1 cellular context compared by ENCODE assay signal in genomic region chr1:46544561-46545240, GRCh38.
TF ChIP-seq lines count a peak whose summit lies in the region.

No MANE protein-coding gene starts in this region.

TF ChIP-seq in K562, 482 proteins besides CTCF, POLR2A, EP300 and RAD21 (continued from another document and continues in another):
- TF ChIP-seq ZHX1 (conservative IDR thresholded peaks at IDR 0.05; ENCODE audit: low read length), result no peak
- TF ChIP-seq ZNF311 (CRISPR knock-in tag; IDR thresholded peaks at IDR 0.05), result no peak
- no peak for TF ChIP-seq ILF3 (IDR thresholded peaks at IDR 0.05; ENCODE audit: borderline replicate concordance)
- TF ChIP-seq ZNF354B (CRISPR knock-in tag; IDR thresholded peaks at IDR 0.05), result no peak
- no peak for TF ChIP-seq FOXJ3 (CRISPR knock-in tag; IDR thresholded peaks at IDR 0.05)
- no peak for TF ChIP-seq ZFPM2 (CRISPR knock-in tag; IDR thresholded peaks at IDR 0.05)
- no peak for TF ChIP-seq SETDB1 (IDR thresholded peaks at IDR 0.05; ENCODE audit: low read length)
- TF ChIP-seq SMAD3 (CRISPR knock-in tag; conservative IDR thresholded peaks at IDR 0.05), result peak; percentile 88
- no peak for TF ChIP-seq HDAC8 (tag; IDR thresholded peaks at IDR 0.05)
- TF ChIP-seq, protein P1, sequence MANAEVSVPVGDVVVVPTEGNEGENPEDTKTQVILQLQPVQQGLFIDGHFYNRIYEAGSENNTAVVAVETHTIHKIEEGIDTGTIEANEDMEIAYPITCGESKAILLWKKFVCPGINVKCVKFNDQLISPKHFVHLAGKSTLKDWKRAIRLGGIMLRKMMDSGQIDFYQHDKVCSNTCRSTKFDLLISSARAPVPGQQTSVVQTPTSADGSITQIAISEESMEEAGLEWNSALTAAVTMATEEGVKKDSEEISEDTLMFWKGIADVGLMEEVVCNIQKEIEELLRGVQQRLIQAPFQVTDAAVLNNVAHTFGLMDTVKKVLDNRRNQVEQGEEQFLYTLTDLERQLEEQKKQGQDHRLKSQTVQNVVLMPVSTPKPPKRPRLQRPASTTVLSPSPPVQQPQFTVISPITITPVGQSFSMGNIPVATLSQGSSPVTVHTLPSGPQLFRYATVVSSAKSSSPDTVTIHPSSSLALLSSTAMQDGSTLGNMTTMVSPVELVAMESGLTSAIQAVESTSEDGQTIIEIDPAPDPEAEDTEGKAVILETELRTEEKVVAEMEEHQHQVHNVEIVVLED (CRISPR knock-in tag; IDR thresholded peaks at IDR 0.05), result no peak
- TF ChIP-seq PRMT5 (CRISPR knock-in tag; IDR thresholded peaks at IDR 0.05), result no peak
- no peak for TF ChIP-seq SRSF9 (IDR thresholded peaks at IDR 0.05; ENCODE audit: borderline replicate concordance, low read depth, low read length)
- peak; percentile 90 for TF ChIP-seq ZNF175 (CRISPR knock-in tag; IDR thresholded peaks at IDR 0.05; ENCODE audit: low read depth)
- no peak for TF ChIP-seq CEBPG (CRISPR knock-in tag; IDR thresholded peaks at IDR 0.05)
- TF ChIP-seq CEBPG (tag; conservative IDR thresholded peaks at IDR 0.05 in 1 of 2, IDR thresholded peaks at IDR 0.05 in 1 of 2), result no peak
- no peak for TF ChIP-seq MED1 (CRISPR knock-in tag; IDR thresholded peaks at IDR 0.05; ENCODE audit: borderline replicate concordance)
- TF ChIP-seq ZBED1 (IDR thresholded peaks at IDR 0.05), result peak; percentile 55; the same call in 1 of the 2 replicates
- TF ChIP-seq CCAR2 (IDR thresholded peaks at IDR 0.05; ENCODE audit: low read depth, low read length), result no peak
- no peak for TF ChIP-seq SIN3A (IDR thresholded peaks at IDR 0.05; ENCODE audit: borderline replicate concordance in 2 of 2, control insufficient read depth in 1 of 2, low read depth in 2 of 2, low read length in 2 of 2)
- no peak for TF ChIP-seq SRSF1 (IDR thresholded peaks at IDR 0.05; ENCODE audit: low read depth, low read length)
- TF ChIP-seq, protein P2, sequence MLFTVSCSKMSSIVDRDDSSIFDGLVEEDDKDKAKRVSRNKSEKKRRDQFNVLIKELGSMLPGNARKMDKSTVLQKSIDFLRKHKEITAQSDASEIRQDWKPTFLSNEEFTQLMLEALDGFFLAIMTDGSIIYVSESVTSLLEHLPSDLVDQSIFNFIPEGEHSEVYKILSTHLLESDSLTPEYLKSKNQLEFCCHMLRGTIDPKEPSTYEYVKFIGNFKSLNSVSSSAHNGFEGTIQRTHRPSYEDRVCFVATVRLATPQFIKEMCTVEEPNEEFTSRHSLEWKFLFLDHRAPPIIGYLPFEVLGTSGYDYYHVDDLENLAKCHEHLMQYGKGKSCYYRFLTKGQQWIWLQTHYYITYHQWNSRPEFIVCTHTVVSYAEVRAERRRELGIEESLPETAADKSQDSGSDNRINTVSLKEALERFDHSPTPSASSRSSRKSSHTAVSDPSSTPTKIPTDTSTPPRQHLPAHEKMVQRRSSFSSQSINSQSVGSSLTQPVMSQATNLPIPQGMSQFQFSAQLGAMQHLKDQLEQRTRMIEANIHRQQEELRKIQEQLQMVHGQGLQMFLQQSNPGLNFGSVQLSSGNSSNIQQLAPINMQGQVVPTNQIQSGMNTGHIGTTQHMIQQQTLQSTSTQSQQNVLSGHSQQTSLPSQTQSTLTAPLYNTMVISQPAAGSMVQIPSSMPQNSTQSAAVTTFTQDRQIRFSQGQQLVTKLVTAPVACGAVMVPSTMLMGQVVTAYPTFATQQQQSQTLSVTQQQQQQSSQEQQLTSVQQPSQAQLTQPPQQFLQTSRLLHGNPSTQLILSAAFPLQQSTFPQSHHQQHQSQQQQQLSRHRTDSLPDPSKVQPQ (CRISPR knock-in tag; IDR thresholded peaks at IDR 0.05; ENCODE audit: borderline replicate concordance), result 0 out of 2 replicates have a peak, but pooled peaks have one; percentile 70
- TF ChIP-seq, protein P3, sequence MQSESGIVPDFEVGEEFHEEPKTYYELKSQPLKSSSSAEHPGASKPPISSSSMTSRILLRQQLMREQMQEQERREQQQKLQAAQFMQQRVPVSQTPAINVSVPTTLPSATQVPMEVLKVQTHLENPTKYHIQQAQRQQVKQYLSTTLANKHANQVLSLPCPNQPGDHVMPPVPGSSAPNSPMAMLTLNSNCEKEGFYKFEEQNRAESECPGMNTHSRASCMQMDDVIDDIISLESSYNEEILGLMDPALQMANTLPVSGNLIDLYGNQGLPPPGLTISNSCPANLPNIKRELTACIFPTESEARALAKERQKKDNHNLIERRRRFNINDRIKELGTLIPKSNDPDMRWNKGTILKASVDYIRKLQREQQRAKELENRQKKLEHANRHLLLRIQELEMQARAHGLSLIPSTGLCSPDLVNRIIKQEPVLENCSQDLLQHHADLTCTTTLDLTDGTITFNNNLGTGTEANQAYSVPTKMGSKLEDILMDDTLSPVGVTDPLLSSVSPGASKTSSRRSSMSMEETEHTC (IDR thresholded peaks at IDR 0.05), result peak; percentile 95
- TF ChIP-seq NR2C2 (CRISPR knock-in tag; IDR thresholded peaks at IDR 0.05), result peak; percentile 55; the same call in 1 of the 2 replicates
- peak; percentile 26; the same call in 1 of the 2 replicates for TF ChIP-seq NR2C2 (tag; IDR thresholded peaks at IDR 0.05)
- TF ChIP-seq ZNF511 (CRISPR knock-in tag; IDR thresholded peaks at IDR 0.05), result no peak
- TF ChIP-seq KDM1A (IDR thresholded peaks at IDR 0.05), result peak; percentile 90 to 95
- no peak for TF ChIP-seq XRCC5 (IDR thresholded peaks at IDR 0.05; ENCODE audit: low read depth, low read length)
- no peak for TF ChIP-seq NFYB (IDR thresholded peaks at IDR 0.05; ENCODE audit: extremely low read depth, insufficient read length)
- TF ChIP-seq DIDO1 (tag; IDR thresholded peaks at IDR 0.05; ENCODE audit: low read depth), result 0 out of 2 replicates have a peak, but pooled peaks have one; percentile 35
- TF ChIP-seq ZNF778 (CRISPR knock-in tag; IDR thresholded peaks at IDR 0.05), result no peak
- TF ChIP-seq MAZ (CRISPR knock-in tag; conservative IDR thresholded peaks at IDR 0.05 in 1 of 2, IDR thresholded peaks at IDR 0.05 in 1 of 2), result peak; percentile 62 to 95
- peak; percentile 99 for TF ChIP-seq TCF3 (CRISPR knock-in tag; IDR thresholded peaks at IDR 0.05)
- no peak for TF ChIP-seq ZNF695 (CRISPR knock-in tag; IDR thresholded peaks at IDR 0.05)
- no peak for TF ChIP-seq RFX1 (IDR thresholded peaks at IDR 0.05)
- TF ChIP-seq, protein P4, sequence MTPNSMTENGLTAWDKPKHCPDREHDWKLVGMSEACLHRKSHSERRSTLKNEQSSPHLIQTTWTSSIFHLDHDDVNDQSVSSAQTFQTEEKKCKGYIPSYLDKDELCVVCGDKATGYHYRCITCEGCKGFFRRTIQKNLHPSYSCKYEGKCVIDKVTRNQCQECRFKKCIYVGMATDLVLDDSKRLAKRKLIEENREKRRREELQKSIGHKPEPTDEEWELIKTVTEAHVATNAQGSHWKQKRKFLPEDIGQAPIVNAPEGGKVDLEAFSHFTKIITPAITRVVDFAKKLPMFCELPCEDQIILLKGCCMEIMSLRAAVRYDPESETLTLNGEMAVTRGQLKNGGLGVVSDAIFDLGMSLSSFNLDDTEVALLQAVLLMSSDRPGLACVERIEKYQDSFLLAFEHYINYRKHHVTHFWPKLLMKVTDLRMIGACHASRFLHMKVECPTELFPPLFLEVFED (CRISPR knock-in tag; conservative IDR thresholded peaks at IDR 0.05), result peak; percentile 50; the same call in 1 of the 2 replicates
- TF ChIP-seq TCF7 (IDR thresholded peaks at IDR 0.05; ENCODE audit: borderline replicate concordance), result peak; percentile 78; the same call in 1 of the 2 replicates
- no peak for TF ChIP-seq ADNP (tag; IDR thresholded peaks at IDR 0.05)
- TF ChIP-seq, protein P5, sequence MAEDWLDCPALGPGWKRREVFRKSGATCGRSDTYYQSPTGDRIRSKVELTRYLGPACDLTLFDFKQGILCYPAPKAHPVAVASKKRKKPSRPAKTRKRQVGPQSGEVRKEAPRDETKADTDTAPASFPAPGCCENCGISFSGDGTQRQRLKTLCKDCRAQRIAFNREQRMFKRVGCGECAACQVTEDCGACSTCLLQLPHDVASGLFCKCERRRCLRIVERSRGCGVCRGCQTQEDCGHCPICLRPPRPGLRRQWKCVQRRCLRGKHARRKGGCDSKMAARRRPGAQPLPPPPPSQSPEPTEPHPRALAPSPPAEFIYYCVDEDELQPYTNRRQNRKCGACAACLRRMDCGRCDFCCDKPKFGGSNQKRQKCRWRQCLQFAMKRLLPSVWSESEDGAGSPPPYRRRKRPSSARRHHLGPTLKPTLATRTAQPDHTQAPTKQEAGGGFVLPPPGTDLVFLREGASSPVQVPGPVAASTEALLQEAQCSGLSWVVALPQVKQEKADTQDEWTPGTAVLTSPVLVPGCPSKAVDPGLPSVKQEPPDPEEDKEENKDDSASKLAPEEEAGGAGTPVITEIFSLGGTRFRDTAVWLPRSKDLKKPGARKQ (CRISPR knock-in tag; IDR thresholded peaks at IDR 0.05), result no peak
- TF ChIP-seq FOXK1 (CRISPR knock-in tag; IDR thresholded peaks at IDR 0.05; ENCODE audit: borderline replicate concordance), result no peak
- TF ChIP-seq SIN3B (IDR thresholded peaks at IDR 0.05; ENCODE audit: low read depth), result no peak
- TF ChIP-seq CSDE1 (IDR thresholded peaks at IDR 0.05), result no peak
- TF ChIP-seq ZNF395 (CRISPR knock-in tag; IDR thresholded peaks at IDR 0.05), result peak; percentile 95
- peak; percentile 88 for TF ChIP-seq ZNF197 (CRISPR knock-in tag; IDR thresholded peaks at IDR 0.05; ENCODE audit: low read depth)
- TF ChIP-seq ATF2 (CRISPR knock-in tag; IDR thresholded peaks at IDR 0.05), result no peak
- no peak for TF ChIP-seq EZH2 (IDR thresholded peaks at IDR 0.05; ENCODE audit: borderline replicate concordance, low read depth, low read length)
- TF ChIP-seq MYBL2 (IDR thresholded peaks at IDR 0.05; ENCODE audit: low read depth), result no peak
- TF ChIP-seq MYBL2 (CRISPR knock-in tag; IDR thresholded peaks at IDR 0.05; ENCODE audit: borderline replicate concordance), result no peak
- TF ChIP-seq USF1 (CRISPR knock-in tag; IDR thresholded peaks at IDR 0.05), result peak; percentile 87
- TF ChIP-seq, protein P6, sequence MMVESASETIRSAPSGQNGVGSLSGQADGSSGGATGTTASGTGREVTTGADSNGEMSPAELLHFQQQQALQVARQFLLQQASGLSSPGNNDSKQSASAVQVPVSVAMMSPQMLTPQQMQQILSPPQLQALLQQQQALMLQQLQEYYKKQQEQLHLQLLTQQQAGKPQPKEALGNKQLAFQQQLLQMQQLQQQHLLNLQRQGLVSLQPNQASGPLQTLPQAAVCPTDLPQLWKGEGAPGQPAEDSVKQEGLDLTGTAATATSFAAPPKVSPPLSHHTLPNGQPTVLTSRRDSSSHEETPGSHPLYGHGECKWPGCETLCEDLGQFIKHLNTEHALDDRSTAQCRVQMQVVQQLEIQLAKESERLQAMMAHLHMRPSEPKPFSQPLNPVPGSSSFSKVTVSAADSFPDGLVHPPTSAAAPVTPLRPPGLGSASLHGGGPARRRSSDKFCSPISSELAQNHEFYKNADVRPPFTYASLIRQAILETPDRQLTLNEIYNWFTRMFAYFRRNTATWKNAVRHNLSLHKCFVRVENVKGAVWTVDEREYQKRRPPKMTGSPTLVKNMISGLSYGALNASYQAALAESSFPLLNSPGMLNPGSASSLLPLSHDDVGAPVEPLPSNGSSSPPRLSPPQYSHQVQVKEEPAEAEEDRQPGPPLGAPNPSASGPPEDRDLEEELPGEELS (CRISPR knock-in tag; IDR thresholded peaks at IDR 0.05; ENCODE audit: borderline replicate concordance), result no peak
- TF ChIP-seq HIVEP1 (CRISPR knock-in tag; IDR thresholded peaks at IDR 0.05), result 0 out of 2 replicates have a peak, but pooled peaks have one; percentile 77
- TF ChIP-seq ASH1L (IDR thresholded peaks at IDR 0.05; ENCODE audit: borderline replicate concordance, low read depth, partially characterized antibody), result no peak
- no peak for TF ChIP-seq ZNF282 (CRISPR knock-in tag; IDR thresholded peaks at IDR 0.05)
